ENCODE assay signal across 19 cellular contexts in the genomic region with DNA sequence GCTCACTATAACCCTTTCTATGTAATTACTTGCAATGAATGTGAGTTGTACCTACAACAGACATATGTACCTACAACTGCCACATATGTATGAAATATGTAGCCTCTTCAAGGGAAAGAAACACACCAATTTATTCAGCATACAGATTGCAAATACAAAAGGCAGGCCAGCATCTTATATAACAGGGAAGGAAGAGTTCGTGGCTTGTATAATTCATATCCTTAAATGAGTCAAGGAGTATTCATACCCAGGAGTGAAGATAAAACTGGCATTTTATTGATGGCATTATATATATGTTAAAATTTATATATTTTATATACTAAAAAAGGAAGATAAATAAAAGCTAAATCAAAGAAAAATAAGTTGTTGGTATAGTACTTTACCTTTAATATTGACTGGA.
DNase-seq lines count a peak whose midpoint lies in the region; ATAC-seq and TF ChIP-seq lines count a peak whose summit lies in the region.
"Had no signal": no experiment of that assay in that cellular context is flagged by ENCODE, and none has a peak within 500 bp of the region (broad histone marks: within the 10 kb centered on the region; RNA-seq: fewer than 3 reads in every experiment).

No MANE protein-coding gene starts in this region.

- no peak overlapping the region for H4K5ac ChIP-seq in IMR-90 (ENCODE audit: low read depth, low read length)

- H4K20me1 ChIP-seq in IMR-90 (ENCODE audit: insufficient read depth, low read length): no peaks in the 10 kb centered on the region
- H4K20me1 ChIP-seq: BLaER1 had no signal

- H2BK5ac ChIP-seq in IMR-90 (ENCODE audit: low read depth, low read length, poor library complexity, severe bottlenecking): peak overlapping the region; percentile 74

- no peak overlapping the region for H2BK20ac ChIP-seq in IMR-90 (ENCODE audit: low read depth, low read length)

- TF ChIP-seq CTCF in IMR-90 (conservative IDR thresholded peaks at IDR 0.05; ENCODE audit: low read depth, low read length) (no peak), foreskin keratinocyte (conservative IDR thresholded peaks at IDR 0.05) (no peak)

- intact Hi-C loops in IMR-90 (cut with micrococcal nuclease): no loop called here

- peaks cover 3% of the 10 kb centered on the region for H3K9me3 Mint-ChIP-seq in activated T-cell treated with anti-CD3 and anti-CD28 coated beads, Interleukin-2, amount 50 U/mL, for 24 hours
- H3K9me3 Mint-ChIP-seq: HFFc6 had no signal

- CTCF ChIA-PET in IMR-90 (lab: Yijun Ruan, JAX): interaction anchor here (1.0 to 1.2 kb wide), 2 partner anchors 10 to 12 kb away, joined by 3 to 4 read pairs; no protein-coding TSS in a partner anchor

- no TSS peak for BruUV-seq in IMR-90 (replicated peaks; lab: Mats Ljungman, UMichigan)

- no peak overlapping the region for H4K8ac ChIP-seq in IMR-90 (ENCODE audit: low read depth in 2 of 2, low read length in 2 of 2)

- ATAC-seq in IMR-90 (ENCODE audit: low read depth): no peak
- peak; percentile 50 for ATAC-seq in foreskin keratinocyte
- no peak for ATAC-seq in GM19395 (IDR thresholded peaks at IDR 0.05; ENCODE audit: unreplicated experiment)
- ATAC-seq: CD8-positive, alpha-beta T cell; GM12878 had no signal

- no peak overlapping the region for H3K14ac ChIP-seq in IMR-90 (replicated peaks; ENCODE audit: low read depth, low read length)

- POLR2A ChIA-PET in IMR-90 (lab: Charles Lee; ENCODE audit: unreplicated experiment): no interaction called here

- no peaks in the 10 kb centered on the region for H3K9me3 ChIP-seq in IMR-90 (ENCODE audit: control insufficient read depth, insufficient read depth, low read length)
- H3K9me3 ChIP-seq: BLaER1, Caco-2, HAP-1 had no signal

- H3K4me2 ChIP-seq in IMR-90 (ENCODE audit: low read depth, low read length): peak overlapping the region; percentile 62; the same call in 1 of the 2 replicates
- H3K4me2 ChIP-seq: BLaER1 had no signal

- H3K79me1 ChIP-seq in IMR-90 (ENCODE audit: low read depth in 1 of 2, low read length in 2 of 2): no peaks in the 10 kb centered on the region

- no peak for TF ChIP-seq RAD21 in IMR-90 (IDR thresholded peaks at IDR 0.05; ENCODE audit: low read length)

- WGBS in IMR-90 (ENCODE audit: extremely low coverage in 2 of 2, insufficient read length in 1 of 2), 2 experiments: no CpG with 5 or more reads among the region's 1 CpG

- in situ Hi-C loops in IMR-90 (cut with MboI; ENCODE audit: low sequenced_read_pairs): no loop called here

- no peaks in the 10 kb centered on the region for H3K4me1 Mint-ChIP-seq in activated T-cell treated with anti-CD3 and anti-CD28 coated beads, Interleukin-2, amount 50 U/mL, for 24 hours (ENCODE audit: low read depth)
- H3K4me1 Mint-ChIP-seq: B cell; CD4-positive, CD25-positive, alpha-beta regulatory T cell had no signal

- no peak overlapping the region for H3K27ac Mint-ChIP-seq in activated T-cell treated with anti-CD3 and anti-CD28 coated beads, Interleukin-2, amount 50 U/mL, for 24 hours
- H3K27ac Mint-ChIP-seq: B cell; CD4-positive, CD25-positive, alpha-beta regulatory T cell; CD8-positive, alpha-beta T cell; HFFc6 had no signal

- H3K4me3 ChIP-seq in IMR-90 (ENCODE audit: insufficient read depth, low read depth, low read length): no peak overlapping the region
- H3K4me3 ChIP-seq: BLaER1, GM12878, HAP-1 had no signal

- dilution Hi-C loops in IMR-90 (cut with HindIII; ENCODE audit: low sequenced_read_pairs, unreplicated experiment): no loop called here

- peaks cover 3% of the 10 kb centered on the region for H3K27me3 Mint-ChIP-seq in activated T-cell treated with anti-CD3 and anti-CD28 coated beads, Interleukin-2, amount 50 U/mL, for 24 hours

- no peak overlapping the region for H3K4me3 Mint-ChIP-seq in activated T-cell treated with anti-CD3 and anti-CD28 coated beads, Interleukin-2, amount 50 U/mL, for 24 hours
- H3K4me3 Mint-ChIP-seq: B cell; CD4-positive, CD25-positive, alpha-beta regulatory T cell; CD8-positive, alpha-beta T cell; HFFc6 had no signal

- no peaks in the 10 kb centered on the region for H3K36me3 ChIP-seq in IMR-90 (ENCODE audit: control insufficient read depth, insufficient read depth, low read length)
- H3K36me3 ChIP-seq: BLaER1, HAP-1 had no signal

- no peak overlapping the region for H4K91ac ChIP-seq in IMR-90 (ENCODE audit: insufficient read depth, low read depth, low read length)

- no peak overlapping the region for H2AFZ ChIP-seq in IMR-90 (replicated peaks; ENCODE audit: low read length, poor library complexity)

- no peak overlapping the region for H3K56ac ChIP-seq in IMR-90 (ENCODE audit: extremely low read depth, insufficient read depth, low read length)

- H2AK9ac ChIP-seq in IMR-90 (replicated peaks; ENCODE audit: low read depth, low read length, poor library complexity): no peak overlapping the region

- H3K4me1 ChIP-seq in IMR-90 (ENCODE audit: control insufficient read depth, insufficient read depth, low read length) (peaks cover 2% of the 10 kb centered on the region), foreskin keratinocyte (no peaks in the 10 kb centered on the region)
- H3K4me1 ChIP-seq: Caco-2, HAP-1 had no signal

- DNase-seq in ELR (ENCODE audit: low read depth): peak; percentile 19
- no peak for DNase-seq in IMR-90
- no peak for DNase-seq in foreskin keratinocyte
- no peak for DNase-seq in NCI-H345 treated with DMSO at 0.1 percent for 48 hours (lab: John Stamatoyannopoulos, UW; ENCODE audit: unreplicated experiment)
- no peak for DNase-seq in activated T-cell treated with anti-CD3 and anti-CD28 coated beads, Interleukin-2, amount 50 U/mL, for 24 hours
- DNase-seq: Caco-2; CD4-positive, CD25-positive, alpha-beta regulatory T cell; CD8-positive, alpha-beta T cell; DMS153; DND-41; GDM1; GOT3; HFFc6 had no signal

- H3K27ac ChIP-seq in IMR-90 (ENCODE audit: insufficient read depth, low read length) (no peak overlapping the region), foreskin keratinocyte (no peak overlapping the region)
- H3K27ac ChIP-seq: BLaER1, C4-2B had no signal

- H3K18ac ChIP-seq in IMR-90 (ENCODE audit: low read depth, low read length): peak overlapping the region; percentile 32; the same call in 1 of the 2 replicates

- no peak overlapping the region for H3K9ac ChIP-seq in IMR-90 (ENCODE audit: low read depth, low read length)
- H3K9ac ChIP-seq: BLaER1 had no signal

- H2AK5ac ChIP-seq in IMR-90 (ENCODE audit: low read depth, low read length): no peak overlapping the region

- peaks cover 3% of the 10 kb centered on the region; the same call in 1 of the 2 replicates for H3K9me1 ChIP-seq in IMR-90 (ENCODE audit: insufficient read depth, low read length)

- H3K4ac ChIP-seq in IMR-90 (ENCODE audit: low read depth, low read length): no peak overlapping the region

- H2BK120ac ChIP-seq in IMR-90 (ENCODE audit: low read depth, low read length): no peak overlapping the region

- H3K23ac ChIP-seq in IMR-90 (ENCODE audit: low read depth, low read length): no peak overlapping the region

- H3K27me3 ChIP-seq in IMR-90 (ENCODE audit: control insufficient read depth, insufficient read depth, low read length): no peaks in the 10 kb centered on the region
- H3K27me3 ChIP-seq in foreskin keratinocyte: no peaks in the 10 kb centered on the region
- H3K27me3 ChIP-seq: BLaER1 had no signal

- TF ChIP-seq POLR2A in IMR-90 (IDR thresholded peaks at IDR 0.05; ENCODE audit: low read depth, low read length): no peak

- H2BK15ac ChIP-seq in IMR-90 (ENCODE audit: low read depth, low read length): no peak overlapping the region

- H3K36me3 Mint-ChIP-seq in activated T-cell treated with anti-CD3 and anti-CD28 coated beads, Interleukin-2, amount 50 U/mL, for 24 hours (ENCODE audit: low read depth): no peaks in the 10 kb centered on the region
- H3K36me3 Mint-ChIP-seq: CD4-positive, CD25-positive, alpha-beta regulatory T cell; CD8-positive, alpha-beta T cell had no signal

TF ChIP-seq in IMR-90, 13 proteins besides CTCF, POLR2A, EP300 and RAD21:
- TF ChIP-seq CEBPB (IDR thresholded peaks at IDR 0.05; ENCODE audit: low read depth, low read length): no peak
- no peak for TF ChIP-seq RCOR1 (IDR thresholded peaks at IDR 0.05; ENCODE audit: insufficient replicate concordance, low read length)
- TF ChIP-seq USF2 (IDR thresholded peaks at IDR 0.05; ENCODE audit: low read depth, low read length): no peak
- no peak for TF ChIP-seq MAFK (IDR thresholded peaks at IDR 0.05; ENCODE audit: low read depth, low read length)
- no peak for TF ChIP-seq MAZ (IDR thresholded peaks at IDR 0.05; ENCODE audit: borderline replicate concordance, low read depth, low read length)
- no peak for TF ChIP-seq SMC3 (IDR thresholded peaks at IDR 0.05; ENCODE audit: low read depth, low read length)
- TF ChIP-seq NFE2L2 (IDR thresholded peaks at IDR 0.05; ENCODE audit: low read depth, low read length): no peak
- TF ChIP-seq BHLHE40 (IDR thresholded peaks at IDR 0.05; ENCODE audit: low read depth, low read length): no peak
- TF ChIP-seq FOS (IDR thresholded peaks at IDR 0.05; ENCODE audit: low read depth, low read length): no peak
- TF ChIP-seq, protein P1, sequence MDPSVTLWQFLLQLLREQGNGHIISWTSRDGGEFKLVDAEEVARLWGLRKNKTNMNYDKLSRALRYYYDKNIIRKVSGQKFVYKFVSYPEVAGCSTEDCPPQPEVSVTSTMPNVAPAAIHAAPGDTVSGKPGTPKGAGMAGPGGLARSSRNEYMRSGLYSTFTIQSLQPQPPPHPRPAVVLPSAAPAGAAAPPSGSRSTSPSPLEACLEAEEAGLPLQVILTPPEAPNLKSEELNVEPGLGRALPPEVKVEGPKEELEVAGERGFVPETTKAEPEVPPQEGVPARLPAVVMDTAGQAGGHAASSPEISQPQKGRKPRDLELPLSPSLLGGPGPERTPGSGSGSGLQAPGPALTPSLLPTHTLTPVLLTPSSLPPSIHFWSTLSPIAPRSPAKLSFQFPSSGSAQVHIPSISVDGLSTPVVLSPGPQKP (IDR thresholded peaks at IDR 0.05; ENCODE audit: borderline replicate concordance, low read depth, low read length): no peak
- no peak for TF ChIP-seq CHD1 (IDR thresholded peaks at IDR 0.05; ENCODE audit: low read depth, low read length)
- TF ChIP-seq RFX5 (IDR thresholded peaks at IDR 0.05; ENCODE audit: low read depth, low read length): no peak
- TF ChIP-seq MXI1 (IDR thresholded peaks at IDR 0.05; ENCODE audit: borderline replicate concordance, low read depth, low read length): no peak
TF ChIP-seq in IMR-90: peak in this region for 0.
